In genomic region chr1:206846475-206846874, GRCh38 we compare ENCODE assay signal across 28 cellular contexts. TPM values are rescaled to one million over a fixed set of nuclear protein-coding genes. Genes with fewer than 3 reads are reported as not detected.
"Had no signal": no experiment of that assay in that cellular context is flagged by ENCODE, and none has a peak within 500 bp of the region (broad histone marks: within the 10 kb centered on the region; RNA-seq: fewer than 3 reads in every experiment).

No MANE protein-coding gene starts in this region.

- DNase-seq: activated CD4-positive, alpha-beta memory T cell treated with anti-CD3 and anti-CD28 coated beads for 36 hours; activated CD4-positive, alpha-beta T cell treated with anti-CD3 and anti-CD28 coated beads, Interleukin-2, amount 10 ng/mL, durations not matched to agents 7 days and 5 days; activated CD4-positive, CD25-positive, alpha-beta regulatory T cell; activated CD8-positive, alpha-beta memory T cell treated with anti-CD3 and anti-CD28 coated beads for 24 hours; activated effector memory CD4-positive, alpha-beta T cell treated with anti-CD3 and anti-CD28 coated beads, Interleukin-2, amount 50 U/mL, for 16 hours; activated naive CD4-positive, alpha-beta T cell treated with Interleukin-2 at 50 U/mL for 16 hours; activated T-cell treated with anti-CD3 and anti-CD28 coated beads, Interleukin-2, amount 50 U/mL, for 4 hours; brain microvascular endothelial cell; cerebellar nuclear complex; Karpas-422; NCI-H146; NCI-H187 treated with DMSO at 0.1 percent for 48 hours; NCI-H226; NCI-H526; NCI-H774; NK-92 treated with Interleukin-12 subunit alpha and Interleukin-12 subunit beta, amount 100 ng/mL, for 24 hours; OCI-M1; RPMI8226; T-cell; T-helper 2 cell; T1000 had no signal

- H3K36me3 Mint-ChIP-seq: activated CD4-positive, alpha-beta memory T cell treated with anti-CD3 and anti-CD28 coated beads for 36 hours; activated naive CD4-positive, alpha-beta T cell treated with anti-CD3 and anti-CD28 coated beads, Interleukin-2, amount 50 U/mL, for 72 hours had no signal

- H3K27ac Mint-ChIP-seq: activated CD4-positive, alpha-beta memory T cell treated with anti-CD3 and anti-CD28 coated beads for 36 hours; activated CD4-positive, alpha-beta T cell treated with anti-CD3 and anti-CD28 coated beads, Interleukin-2, amount 10 ng/mL, durations not matched to agents 7 days and 5 days; T-cell had no signal

- H3K27ac ChIP-seq: brain microvascular endothelial cell, SK-N-MC, VCaP had no signal

- H3K9me3 Mint-ChIP-seq: activated CD4-positive, alpha-beta memory T cell treated with anti-CD3 and anti-CD28 coated beads for 36 hours; activated CD4-positive, alpha-beta T cell treated with anti-CD3 and anti-CD28 coated beads, Interleukin-2, amount 10 ng/mL, durations not matched to agents 7 days and 5 days; activated naive CD4-positive, alpha-beta T cell treated with anti-CD3 and anti-CD28 coated beads, Interleukin-2, amount 50 U/mL, for 72 hours; activated T-cell treated with anti-CD3 and anti-CD28 coated beads, Interleukin-2, amount 50 U/mL, for 4 hours; T-cell had no signal

- H3K4me1 Mint-ChIP-seq: activated CD4-positive, alpha-beta T cell treated with anti-CD3 and anti-CD28 coated beads, Interleukin-2, amount 10 ng/mL, durations not matched to agents 7 days and 5 days; T-cell had no signal

- H3K4me3 Mint-ChIP-seq: activated CD4-positive, alpha-beta memory T cell treated with anti-CD3 and anti-CD28 coated beads for 36 hours; activated CD4-positive, alpha-beta T cell treated with anti-CD3 and anti-CD28 coated beads, Interleukin-2, amount 10 ng/mL, durations not matched to agents 7 days and 5 days; activated T-cell treated with anti-CD3 and anti-CD28 coated beads, Interleukin-2, amount 50 U/mL, for 4 hours; T-cell had no signal

- H3K36me3 ChIP-seq: brain microvascular endothelial cell had no signal

- H3K4me3 ChIP-seq: SK-N-MC had no signal

- ATAC-seq: activated naive CD4-positive, alpha-beta T cell treated with anti-CD3 and anti-CD28 coated beads, Interleukin-2, amount 50 U/mL, for 72 hours; activated T-cell treated with anti-CD3 and anti-CD28 coated beads, Interleukin-2, amount 50 U/mL, for 4 hours; Panc1; Right ventricle myocardium inferior; T-cell had no signal

RNA-seq across cellular contexts. Expression of gene IL20, which starts 18.9 kb away (rescaled TPM):
- total RNA-seq: activated CD4-positive, alpha-beta memory T cell treated with anti-CD3 and anti-CD28 coated beads for 36 hours; activated CD4-positive, alpha-beta T cell treated with anti-CD3 and anti-CD28 coated beads, Interleukin-2, amount 10 ng/mL, durations not matched to agents 7 days and 5 days; activated naive CD4-positive, alpha-beta T cell treated with anti-CD3 and anti-CD28 coated beads, Interleukin-2, amount 50 U/mL, for 72 hours; activated T-cell treated with anti-CD3 and anti-CD28 coated beads, Interleukin-2, amount 50 U/mL, for 4 hours; cardiac septum; NCI-H460; Right ventricle myocardium inferior; T-cell had no signal

RNA-seq across cellular contexts. Expression of gene IL24, which starts 50.8 kb away (rescaled TPM):
- total RNA-seq: activated CD4-positive, alpha-beta T cell treated with anti-CD3 and anti-CD28 coated beads, Interleukin-2, amount 10 ng/mL, durations not matched to agents 7 days and 5 days; cardiac septum; NCI-H460; Right ventricle myocardium inferior had no signal
